Comparison of ENCODE assay signal across 8 cellular contexts in the genomic region with DNA sequence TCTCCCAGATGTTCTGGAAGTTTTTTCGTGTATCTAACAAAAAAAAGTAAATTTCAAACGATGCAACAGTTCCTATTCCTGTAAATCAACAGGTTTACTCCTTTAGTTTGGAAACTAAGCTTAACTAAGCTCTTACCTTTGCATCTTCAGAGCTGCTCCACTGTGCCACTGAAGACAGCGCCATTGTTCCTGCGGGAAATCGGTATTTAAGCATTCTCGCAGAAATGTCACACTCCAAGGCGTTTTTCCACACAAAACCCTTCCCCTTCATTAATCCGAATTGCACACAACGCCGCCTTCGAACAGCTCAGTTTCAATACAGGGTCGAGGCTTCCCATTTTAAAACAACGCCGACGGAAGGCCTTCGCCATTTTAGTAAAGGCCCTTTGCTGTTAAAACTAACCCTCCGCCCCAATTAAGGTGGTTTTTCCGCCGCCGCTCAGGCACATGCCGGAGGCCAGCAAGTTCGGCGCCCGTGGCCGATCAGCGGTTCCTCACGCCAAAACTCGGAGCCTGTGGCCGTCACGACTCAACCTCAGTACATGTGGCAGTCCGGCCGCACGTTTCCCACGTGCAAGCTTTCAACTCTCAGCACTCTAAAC. TPM values are rescaled to one million over a fixed set of nuclear protein-coding genes. Genes with fewer than 3 reads are reported as not detected.
DNase-seq lines count a peak whose midpoint lies in the region; ATAC-seq and TF ChIP-seq lines count a peak whose summit lies in the region.

No MANE protein-coding gene starts in this region.

- peak overlapping the region; percentile 68 for H2AK5ac ChIP-seq in neuronal stem cell (ENCODE audit: low read depth, low read length)

- peak overlapping the region; percentile 93 for H3K18ac ChIP-seq in neuronal stem cell (ENCODE audit: low read length)

- no peak overlapping the region for H4K91ac ChIP-seq in neuronal stem cell (ENCODE audit: low read depth, low read length, poor library complexity)

- H3K4me2 ChIP-seq in neuronal stem cell (ENCODE audit: insufficient read depth, low read length, poor library complexity, severe bottlenecking) = peak overlapping the region; percentile 59

- no peak overlapping the region for H3K4ac ChIP-seq in neuronal stem cell (ENCODE audit: low read length)

- peak overlapping the region; percentile 96 for H3K9ac ChIP-seq in neuronal stem cell (ENCODE audit: low read depth, low read length, poor library complexity)

- intact Hi-C loops in esophagus muscularis mucosa (cut with DNase I) = loop anchor here (1.0 to 2.0 kb wide), 2 partner anchors 36 to 85 kb away; partner anchors contain the start of genes SNX14 and SYNCRIP

- TF ChIP-seq POLR2A in Peyer's patch (IDR thresholded peaks at IDR 0.05) (no peak), esophagus muscularis mucosa (IDR thresholded peaks at IDR 0.05; ENCODE audit: low read depth) (no peak)

- H2BK15ac ChIP-seq in neuronal stem cell (ENCODE audit: low read length) = no peak overlapping the region

- DNase-seq in Peyer's patch = no peak
- DNase-seq in esophagus muscularis mucosa (ENCODE audit: extremely low spot score) = peak; percentile 93
- DNase-seq in neuronal stem cell (ENCODE audit: low spot score) = no peak
- no peak for DNase-seq in occipital lobe (lab: John Stamatoyannopoulos, UW)

- peaks cover 0 to 23% (median 0%) of the 10 kb centered on the region in 4 donors for H3K4me1 ChIP-seq in Peyer's patch
- H3K4me1 ChIP-seq in esophagus muscularis mucosa = peaks cover 21 to 50% (median 43%) of the 10 kb centered on the region in 4 donors
- peaks cover 4 to 12% of the 10 kb centered on the region in 2 donors for H3K4me1 ChIP-seq in neuronal stem cell (ENCODE audit: control insufficient read depth in 2 of 2, insufficient read depth in 1 of 2, low read depth in 1 of 2, low read length in 2 of 2)

- no peak overlapping the region for H4K8ac ChIP-seq in neuronal stem cell (ENCODE audit: low read depth, low read length)

- no peak overlapping the region for H2BK12ac ChIP-seq in neuronal stem cell (ENCODE audit: low read length)

- WGBS in esophagus muscularis mucosa = under 1% methylated on average over 34 of the region's 34 CpGs
- WGBS in neuronal stem cell (ENCODE audit: extremely low coverage in 2 of 2, insufficient read length in 2 of 2, insufficient replicate concordance in 1 of 2), 2 donors = no CpG with 5 or more reads among the region's 34 CpGs

- peak overlapping the region; percentile 85 to 92 (median 88) for H3K27ac ChIP-seq in Peyer's patch
- peak overlapping the region; percentile 90 to 92 (median 91) for H3K27ac ChIP-seq in esophagus muscularis mucosa (replicated peaks in 1 of 4)
- H3K27ac ChIP-seq in neuronal stem cell (replicated peaks; ENCODE audit: low read length) = no peak overlapping the region

- peak overlapping the region; percentile 100 for H3K23ac ChIP-seq in neuronal stem cell (ENCODE audit: low read depth, low read length, poor library complexity)

- TF ChIP-seq CTCF in Peyer's patch (IDR thresholded peaks at IDR 0.05) (no peak), esophagus muscularis mucosa (IDR thresholded peaks at IDR 0.05) (no peak)

- H3K27me3 ChIP-seq in Peyer's patch = no peaks in the 10 kb centered on the region
- no peaks in the 10 kb centered on the region for H3K27me3 ChIP-seq in esophagus muscularis mucosa
- H3K27me3 ChIP-seq in neuronal stem cell (ENCODE audit: control insufficient read depth in 3 of 3, insufficient read depth in 3 of 3, low read depth in 1 of 3, low read length in 3 of 3) = no peaks in the 10 kb centered on the region

- H3K14ac ChIP-seq in neuronal stem cell (ENCODE audit: low read length) = no peak overlapping the region

- no peaks in the 10 kb centered on the region for H3K9me3 ChIP-seq in Peyer's patch
- no peaks in the 10 kb centered on the region for H3K9me3 ChIP-seq in esophagus muscularis mucosa
- H3K9me3 ChIP-seq in neuronal stem cell (replicated peaks in 1 of 2; ENCODE audit: control insufficient read depth in 2 of 2, insufficient read depth in 1 of 2, low read depth in 1 of 2, low read length in 2 of 2) = no peaks in the 10 kb centered on the region

- no peak for TF ChIP-seq EP300 in esophagus muscularis mucosa (IDR thresholded peaks at IDR 0.05)

- no peak overlapping the region for H2BK120ac ChIP-seq in neuronal stem cell (ENCODE audit: low read depth, low read length)

- H3K4me3 ChIP-seq in Peyer's patch (peak overlapping the region; percentile 70 to 95 (median 74)), esophagus muscularis mucosa (peak overlapping the region; percentile 75 to 85 (median 78)), neuronal stem cell (ENCODE audit: low read length in 2 of 2) (peak overlapping the region; percentile 90 to 95)

- H2AFZ ChIP-seq in neuronal stem cell (ENCODE audit: low read length) = peak overlapping the region; percentile 77

- ATAC-seq in GM21723 (IDR thresholded peaks at IDR 0.05; ENCODE audit: unreplicated experiment) (peak; percentile 10), HG02610 (IDR thresholded peaks at IDR 0.05; ENCODE audit: unreplicated experiment) (no peak), GM21515 (IDR thresholded peaks at IDR 0.05; ENCODE audit: unreplicated experiment) (no peak), HG03025 (IDR thresholded peaks at IDR 0.05; ENCODE audit: low FRiP score, unreplicated experiment) (no peak)

- no peaks in the 10 kb centered on the region for H3K36me3 ChIP-seq in Peyer's patch
- H3K36me3 ChIP-seq in esophagus muscularis mucosa = peaks cover 0 to 6% (median 2%) of the 10 kb centered on the region in 4 donors
- H3K36me3 ChIP-seq in neuronal stem cell (replicated peaks in 1 of 2; ENCODE audit: control insufficient read depth in 2 of 2, insufficient read depth in 2 of 2, low read length in 2 of 2) = peaks cover 2 to 45% of the 10 kb centered on the region in 2 donors

- peaks cover 2% of the 10 kb centered on the region for H3K79me1 ChIP-seq in neuronal stem cell (ENCODE audit: low read depth, low read length)

- H2BK5ac ChIP-seq in neuronal stem cell (ENCODE audit: low read length) = no peak overlapping the region

RNA-seq across cellular contexts. Expression of gene SYNCRIP, which starts 35.4 kb away (rescaled TPM):
- total RNA-seq in Peyer's patch (10 to 100 TPM; 32.4 to 52.8 (median 37.8) TPM), esophagus muscularis mucosa (10 to 100 TPM; 74.4 to 88.1 (median 80.7) TPM), occipital lobe (118 TPM)
- polyA plus RNA-seq in neuronal stem cell (2013, experiment 1 of 2) = 77.6 TPM
- 75.4 TPM for polyA plus RNA-seq in neuronal stem cell (2013, experiment 2 of 2)
